ENCODE assay signal across 29 cellular contexts in the genomic region with DNA sequence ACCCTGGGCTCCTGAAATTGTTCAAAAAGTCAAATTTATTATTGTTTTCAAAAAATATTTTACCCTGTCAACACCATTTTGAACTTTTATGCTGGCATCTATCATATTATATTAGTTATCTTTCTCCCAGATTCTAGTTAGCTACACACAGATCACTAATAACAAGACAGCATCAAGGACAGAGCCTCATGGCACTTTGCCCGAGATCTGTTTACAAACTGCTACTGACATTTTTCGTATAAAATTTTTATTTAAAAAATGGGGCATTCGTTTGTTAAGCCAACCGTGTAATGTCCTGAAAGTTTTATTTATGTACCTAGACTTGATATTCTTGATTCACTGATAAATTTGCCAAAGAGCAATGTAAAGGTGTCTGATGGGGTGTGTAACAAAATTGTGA.
"Had no signal": no experiment of that assay in that cellular context is flagged by ENCODE, and none has a peak within 500 bp of the region (broad histone marks: within the 10 kb centered on the region; RNA-seq: fewer than 3 reads in every experiment).

No MANE protein-coding gene starts in this region.

- DNase-seq: activated effector memory CD4-positive, alpha-beta T cell treated with anti-CD3 and anti-CD28 coated beads, Interleukin-2, amount 50 U/mL, for 16 hours; activated effector memory CD4-positive, alpha-beta T cell treated with Interleukin-2 at 50 U/mL for 16 hours; activated gamma-delta T cell; activated gamma-delta T cell treated with Interleukin-2 at 50 U/mL for 16 hours; activated naive CD4-positive, alpha-beta T cell; activated naive CD4-positive, alpha-beta T cell treated with anti-CD3 and anti-CD28 coated beads for 36 hours; activated naive CD4-positive, alpha-beta T cell treated with anti-CD3 and anti-CD28 coated beads, Interleukin-2, amount 10 ng/mL, durations not matched to agents 7 days and 5 days; activated naive CD4-positive, alpha-beta T cell treated with anti-CD3 and anti-CD28 coated beads, Interleukin-2, amount 50 U/mL, for 16 hours; activated naive CD4-positive, alpha-beta T cell treated with Interleukin-2 at 50 U/mL for 16 hours; activated naive CD8-positive, alpha-beta T cell treated with anti-CD3 and anti-CD28 coated beads for 36 hours; activated naive CD8-positive, alpha-beta T cell treated with anti-CD3 and anti-CD28 coated beads, Interleukin-2, amount 10 ng/mL, durations not matched to agents 7 days and 5 days; activated naive CD8-positive, alpha-beta T cell treated with anti-CD3 and anti-CD28 coated beads, Interleukin-2, amount 50 U/mL, for 24 hours; activated T-cell treated with anti-CD3 and anti-CD28 coated beads, Interleukin-2, amount 50 U/mL, for 24 hours; activated T-cell treated with anti-CD3 and anti-CD28 coated beads, Interleukin-2, amount 50 U/mL, for 4 hours; activated T-cell treated with anti-CD3 and anti-CD28 coated beads, Interleukin-2, amount 50 U/mL, for 48 hours; activated T-cell treated with anti-CD3 and anti-CD28 coated beads, Interleukin-2, amount 50 U/mL, for 72 hours; adrenal gland; amniotic stem cell; amygdala; anterior cingulate cortex; aorta; body of pancreas; brain microvascular endothelial cell; caudate nucleus; central memory CD4-positive, alpha-beta T cell; cerebellar nuclear complex had no signal

- H3K27me3 ChIP-seq: adrenal gland, ascending aorta, body of pancreas, brain microvascular endothelial cell, breast epithelium, cardiac muscle cell had no signal

- H3K9me3 ChIP-seq: adrenal gland, ascending aorta, body of pancreas, breast epithelium had no signal

- H3K4me3 ChIP-seq: adrenal gland, ascending aorta, body of pancreas, breast epithelium, cardiac muscle cell had no signal

- H3K36me3 ChIP-seq: adrenal gland, ascending aorta, brain microvascular endothelial cell, breast epithelium, cardiac muscle cell had no signal

- H3K27ac ChIP-seq: adrenal gland, ascending aorta, body of pancreas, brain microvascular endothelial cell, breast epithelium, cardiac muscle cell had no signal

- H3K4me1 ChIP-seq: adrenal gland, ascending aorta, body of pancreas, breast epithelium had no signal
